In the genomic region with DNA sequence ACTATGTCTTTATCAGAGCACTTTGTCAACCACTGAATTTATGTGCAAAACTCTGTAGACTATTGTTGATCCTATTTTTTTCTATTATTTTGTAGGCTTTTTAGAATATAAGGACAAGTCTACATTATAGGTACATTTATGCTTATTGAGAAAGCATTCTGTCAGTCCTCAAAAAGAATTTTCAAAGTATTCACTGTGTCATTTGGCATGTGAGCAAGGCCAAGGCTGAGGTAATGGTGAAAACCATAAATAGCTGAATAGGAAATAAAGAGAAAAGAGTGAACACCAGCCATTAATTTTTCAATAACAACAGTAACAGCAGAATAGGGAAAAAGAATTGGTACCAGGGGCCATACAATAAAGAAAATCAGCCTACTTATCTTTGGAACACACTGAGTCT, we compare ENCODE assay signal across 2 cellular contexts.
TF ChIP-seq lines count a peak whose summit lies in the region.

No MANE protein-coding gene starts in this region.

TF ChIP-seq in IMR-90, 13 proteins besides CTCF, POLR2A, EP300 and RAD21:
- TF ChIP-seq MAZ (IDR thresholded peaks at IDR 0.05; ENCODE audit: borderline replicate concordance, low read depth, low read length) (no peak), BHLHE40 (IDR thresholded peaks at IDR 0.05; ENCODE audit: low read depth, low read length) (peak; percentile 33; the same call in 1 of the 2 replicates)

TF ChIP-seq in GM12878, 131 proteins besides CTCF, POLR2A, EP300 and RAD21:
- TF ChIP-seq SP1 (IDR thresholded peaks at IDR 0.05; ENCODE audit: low read depth, low read length) (no peak), ASH2L (IDR thresholded peaks at IDR 0.05; ENCODE audit: borderline replicate concordance, low read depth) (no peak), ZNF274 (IDR thresholded peaks at IDR 0.05; ENCODE audit: insufficient read depth, insufficient read length) (no peak), IRF4 (IDR thresholded peaks at IDR 0.05; ENCODE audit: low read depth, low read length) (no peak), EED (IDR thresholded peaks at IDR 0.05; ENCODE audit: low read depth) (no peak), SREBF1 (IDR thresholded peaks at IDR 0.05; ENCODE audit: low read length) (no peak)
- TF ChIP-seq, protein P1, sequence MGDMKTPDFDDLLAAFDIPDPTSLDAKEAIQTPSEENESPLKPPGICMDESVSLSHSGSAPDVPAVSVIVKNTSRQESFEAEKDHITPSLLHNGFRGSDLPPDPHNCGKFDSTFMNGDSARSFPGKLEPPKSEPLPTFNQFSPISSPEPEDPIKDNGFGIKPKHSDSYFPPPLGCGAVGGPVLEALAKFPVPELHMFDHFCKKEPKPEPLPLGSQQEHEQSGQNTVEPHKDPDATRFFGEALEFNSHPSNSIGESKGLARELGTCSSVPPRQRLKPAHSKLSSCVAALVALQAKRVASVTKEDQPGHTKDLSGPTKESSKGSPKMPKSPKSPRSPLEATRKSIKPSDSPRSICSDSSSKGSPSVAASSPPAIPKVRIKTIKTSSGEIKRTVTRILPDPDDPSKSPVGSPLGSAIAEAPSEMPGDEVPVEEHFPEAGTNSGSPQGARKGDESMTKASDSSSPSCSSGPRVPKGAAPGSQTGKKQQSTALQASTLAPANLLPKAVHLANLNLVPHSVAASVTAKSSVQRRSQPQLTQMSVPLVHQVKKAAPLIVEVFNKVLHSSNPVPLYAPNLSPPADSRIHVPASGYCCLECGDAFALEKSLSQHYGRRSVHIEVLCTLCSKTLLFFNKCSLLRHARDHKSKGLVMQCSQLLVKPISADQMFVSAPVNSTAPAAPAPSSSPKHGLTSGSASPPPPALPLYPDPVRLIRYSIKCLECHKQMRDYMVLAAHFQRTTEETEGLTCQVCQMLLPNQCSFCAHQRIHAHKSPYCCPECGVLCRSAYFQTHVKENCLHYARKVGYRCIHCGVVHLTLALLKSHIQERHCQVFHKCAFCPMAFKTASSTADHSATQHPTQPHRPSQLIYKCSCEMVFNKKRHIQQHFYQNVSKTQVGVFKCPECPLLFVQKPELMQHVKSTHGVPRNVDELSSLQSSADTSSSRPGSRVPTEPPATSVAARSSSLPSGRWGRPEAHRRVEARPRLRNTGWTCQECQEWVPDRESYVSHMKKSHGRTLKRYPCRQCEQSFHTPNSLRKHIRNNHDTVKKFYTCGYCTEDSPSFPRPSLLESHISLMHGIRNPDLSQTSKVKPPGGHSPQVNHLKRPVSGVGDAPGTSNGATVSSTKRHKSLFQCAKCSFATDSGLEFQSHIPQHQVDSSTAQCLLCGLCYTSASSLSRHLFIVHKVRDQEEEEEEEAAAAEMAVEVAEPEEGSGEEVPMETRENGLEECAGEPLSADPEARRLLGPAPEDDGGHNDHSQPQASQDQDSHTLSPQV (IDR thresholded peaks at IDR 0.05) = no peak
- TF ChIP-seq, protein P2, sequence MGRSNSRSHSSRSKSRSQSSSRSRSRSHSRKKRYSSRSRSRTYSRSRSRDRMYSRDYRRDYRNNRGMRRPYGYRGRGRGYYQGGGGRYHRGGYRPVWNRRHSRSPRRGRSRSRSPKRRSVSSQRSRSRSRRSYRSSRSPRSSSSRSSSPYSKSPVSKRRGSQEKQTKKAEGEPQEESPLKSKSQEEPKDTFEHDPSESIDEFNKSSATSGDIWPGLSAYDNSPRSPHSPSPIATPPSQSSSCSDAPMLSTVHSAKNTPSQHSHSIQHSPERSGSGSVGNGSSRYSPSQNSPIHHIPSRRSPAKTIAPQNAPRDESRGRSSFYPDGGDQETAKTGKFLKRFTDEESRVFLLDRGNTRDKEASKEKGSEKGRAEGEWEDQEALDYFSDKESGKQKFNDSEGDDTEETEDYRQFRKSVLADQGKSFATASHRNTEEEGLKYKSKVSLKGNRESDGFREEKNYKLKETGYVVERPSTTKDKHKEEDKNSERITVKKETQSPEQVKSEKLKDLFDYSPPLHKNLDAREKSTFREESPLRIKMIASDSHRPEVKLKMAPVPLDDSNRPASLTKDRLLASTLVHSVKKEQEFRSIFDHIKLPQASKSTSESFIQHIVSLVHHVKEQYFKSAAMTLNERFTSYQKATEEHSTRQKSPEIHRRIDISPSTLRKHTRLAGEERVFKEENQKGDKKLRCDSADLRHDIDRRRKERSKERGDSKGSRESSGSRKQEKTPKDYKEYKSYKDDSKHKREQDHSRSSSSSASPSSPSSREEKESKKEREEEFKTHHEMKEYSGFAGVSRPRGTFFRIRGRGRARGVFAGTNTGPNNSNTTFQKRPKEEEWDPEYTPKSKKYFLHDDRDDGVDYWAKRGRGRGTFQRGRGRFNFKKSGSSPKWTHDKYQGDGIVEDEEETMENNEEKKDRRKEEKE (IDR thresholded peaks at IDR 0.05) = no peak
TF ChIP-seq in GM12878: peak in this region for 0.
